In the genomic region with DNA sequence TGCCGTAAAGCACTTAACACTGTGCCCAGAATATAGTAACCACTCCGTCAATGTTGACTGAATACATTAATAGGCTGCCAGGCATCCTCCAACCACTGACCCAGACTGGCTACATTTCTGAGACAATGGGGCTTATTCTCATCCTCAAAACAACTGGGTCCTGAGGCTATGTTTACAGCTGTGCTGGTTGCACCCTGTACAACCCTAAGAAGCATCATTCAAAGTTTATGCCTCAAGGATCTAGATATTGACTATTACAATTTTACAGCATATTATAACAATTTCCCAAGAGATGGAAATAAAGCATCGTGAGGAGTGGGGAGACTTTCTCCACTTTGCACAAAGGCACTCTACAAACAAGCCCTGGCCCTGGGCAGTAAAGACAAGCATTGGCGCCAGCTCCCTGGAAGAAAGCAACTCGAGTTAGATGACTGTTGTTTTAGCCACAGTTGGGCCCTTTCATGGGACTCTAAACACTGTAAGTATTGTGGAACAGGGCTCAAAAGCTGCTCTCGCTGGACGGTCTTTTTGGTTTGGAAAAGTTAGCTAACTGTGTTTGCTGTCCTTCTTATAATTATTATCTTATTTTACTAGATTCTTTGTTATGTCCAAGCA, we compare ENCODE assay signal across 18 cellular contexts. TPM values are rescaled to one million over a fixed set of nuclear protein-coding genes. Genes with fewer than 3 reads are reported as not detected.
DNase-seq lines count a peak whose midpoint lies in the region; FAIRE-seq and TF ChIP-seq lines count a peak whose summit lies in the region.
"Had no signal": no experiment of that assay in that cellular context is flagged by ENCODE, and none has a peak within 500 bp of the region (broad histone marks: within the 10 kb centered on the region; RNA-seq: fewer than 3 reads in every experiment).

No MANE protein-coding gene starts in this region.

- H3K27ac Mint-ChIP-seq in activated T-cell treated with anti-CD3 and anti-CD28 coated beads, Interleukin-2, amount 50 U/mL, for 24 hours: no peak overlapping the region

- TF ChIP-seq CTCF in GM20000 (IDR thresholded peaks at IDR 0.05; ENCODE audit: extremely low read depth, missing control alignments): no peak

- peak overlapping the region; percentile 81 for H3K27ac ChIP-seq in substantia nigra (ENCODE audit: low read depth, low read length, poor library complexity, severe bottlenecking)
- H3K27ac ChIP-seq: A549, C4-2B, PC-9 had no signal

- peaks cover 21% of the 10 kb centered on the region for H3K9me3 Mint-ChIP-seq in activated T-cell treated with anti-CD3 and anti-CD28 coated beads, Interleukin-2, amount 50 U/mL, for 24 hours

- no peak overlapping the region for H3K4me3 Mint-ChIP-seq in activated T-cell treated with anti-CD3 and anti-CD28 coated beads, Interleukin-2, amount 50 U/mL, for 24 hours

- no peaks in the 10 kb centered on the region for H3K27me3 Mint-ChIP-seq in activated T-cell treated with anti-CD3 and anti-CD28 coated beads, Interleukin-2, amount 50 U/mL, for 24 hours

- DNase-seq in RPMI7951 (ENCODE audit: low read depth) (peak; percentile 41), epidermal melanocyte (ENCODE audit: insufficient read length, low spot score) (peak; percentile 56), midbrain (lab: John Stamatoyannopoulos, UW) (peak; percentile 87), substantia nigra (lab: John Stamatoyannopoulos, UW) (peak in 45 of 49 donors; percentile 7 to 84 (median 58)), HTR-8/SVneo (ENCODE audit: insufficient read length, low spot score) (no peak), cortex of kidney (lab: John Stamatoyannopoulos, UW) (no peak), GM20000 (ENCODE audit: low spot score) (no peak)
- DNase-seq in activated T-cell treated with anti-CD3 and anti-CD28 coated beads, Interleukin-2, amount 50 U/mL, for 24 hours: no peak
- DNase-seq: DMS 273 treated with DMSO at 0.1 percent for 48 hours, KG1, NCI-H1048, NCI-H146, NCI-H2081 treated with DMSO at 0.1 percent for 48 hours, NCI-H510A treated with DMSO at 0.1 percent for 48 hours, PC-9 had no signal

- no peak for FAIRE-seq in HTR-8/SVneo (lab: Jason Lieb, UNC)
- FAIRE-seq: A549, HepG2 had no signal

- H3K36me3 Mint-ChIP-seq in activated T-cell treated with anti-CD3 and anti-CD28 coated beads, Interleukin-2, amount 50 U/mL, for 24 hours (ENCODE audit: low read depth): peaks cover 29% of the 10 kb centered on the region

- peaks cover 26% of the 10 kb centered on the region for H3K4me1 Mint-ChIP-seq in activated T-cell treated with anti-CD3 and anti-CD28 coated beads, Interleukin-2, amount 50 U/mL, for 24 hours (ENCODE audit: low read depth)

RNA-seq across cellular contexts. Expression of a gene that starts 30.2 kb away (rescaled TPM):
- total RNA-seq in RPMI7951 (2014; rRNA removed; shearing (Covaris generic)): 8.3 and 10.0 TPM in 2 replicates

Comparison
In these comparisons a context has a peak if more than half of its experiments do, and no peak if none do; other contexts are left out.
1. DNase-seq: peak in RPMI7951 (single experiment), epidermal melanocyte (single experiment), midbrain (single experiment) and substantia nigra (45 of 49); none in HTR-8/SVneo (single experiment), activated T-cell treated with anti-CD3 and anti-CD28 coated beads, Interleukin-2, amount 50 U/mL, for 24 hours (single experiment), cortex of kidney (single experiment) and GM20000 (single experiment).